20 cellular contexts compared by ENCODE assay signal in genomic region chr6:32954212-32954745, GRCh38. TPM values are rescaled to one million over a fixed set of nuclear protein-coding genes. Genes with fewer than 3 reads are reported as not detected.
DNase-seq lines count a peak whose midpoint lies in the region; ATAC-seq and TF ChIP-seq lines count a peak whose summit lies in the region.
"Had no signal": no experiment of that assay in that cellular context is flagged by ENCODE, and none has a peak within 500 bp of the region (broad histone marks: within the 10 kb centered on the region; RNA-seq: fewer than 3 reads in every experiment).

No MANE protein-coding gene starts in this region.

- no peaks in the 10 kb centered on the region for H3K36me3 Mint-ChIP-seq in activated T-cell treated with anti-CD3 and anti-CD28 coated beads, Interleukin-2, amount 50 U/mL, for 72 hours (ENCODE audit: insufficient read depth in 2 of 2)
- peaks cover 2% of the 10 kb centered on the region for H3K36me3 Mint-ChIP-seq in activated T-cell treated with anti-CD3 and anti-CD28 coated beads, Interleukin-2, amount 50 U/mL, for 4 hours (ENCODE audit: insufficient read depth)
- peaks cover 31% of the 10 kb centered on the region for H3K36me3 Mint-ChIP-seq in activated B cell treated with CpG ODN at 0.5 μM for 24 hours (ENCODE audit: low read depth)
- peaks cover 34 to 37% of the 10 kb centered on the region in 2 donors for H3K36me3 Mint-ChIP-seq in stimulated activated naive B cell treated with anti-CD40 and anti-IgM and Interleukin-4, amounts not matched to agents 10 μg/mL and 1 μg/mL and 100 μg/mL, for 72 hours
- H3K36me3 Mint-ChIP-seq: mesothelial cell of epicardium, neural progenitor cell had no signal

- ATAC-seq in activated T-cell treated with anti-CD3 and anti-CD28 coated beads, Interleukin-2, amount 50 U/mL, for 72 hours (replicated peaks in 1 of 2) = no peak
- ATAC-seq in activated T-cell treated with anti-CD3 and anti-CD28 coated beads, Interleukin-2, amount 50 U/mL, for 4 hours = no peak
- ATAC-seq in activated B cell treated with CpG ODN at 0.5 μM for 24 hours (ENCODE audit: low read depth) = no peak
- no peak for ATAC-seq in stimulated activated naive B cell treated with anti-CD40 and anti-IgM and Interleukin-4, amounts not matched to agents 10 μg/mL and 1 μg/mL and 100 μg/mL, for 72 hours (replicated peaks)
- ATAC-seq: activated CD4-positive, CD25-positive, alpha-beta regulatory T cell treated with anti-CD3 and anti-CD28 coated beads, Interleukin-2, amount 50 U/mL, for 24 hours; esophagus mucosa; left cardiac atrium had no signal

- H3K4me1 Mint-ChIP-seq in activated T-cell treated with anti-CD3 and anti-CD28 coated beads, Interleukin-2, amount 50 U/mL, for 72 hours (ENCODE audit: low read depth) = peaks cover 53% of the 10 kb centered on the region
- peaks cover 57% of the 10 kb centered on the region for H3K4me1 Mint-ChIP-seq in activated T-cell treated with anti-CD3 and anti-CD28 coated beads, Interleukin-2, amount 50 U/mL, for 4 hours (ENCODE audit: low read depth)
- H3K4me1 Mint-ChIP-seq in activated B cell treated with CpG ODN at 0.5 μM for 24 hours = peaks cover 73% of the 10 kb centered on the region
- peaks cover 53 to 65% of the 10 kb centered on the region in 2 donors for H3K4me1 Mint-ChIP-seq in stimulated activated naive B cell treated with anti-CD40 and anti-IgM and Interleukin-4, amounts not matched to agents 10 μg/mL and 1 μg/mL and 100 μg/mL, for 72 hours
- H3K4me1 Mint-ChIP-seq: mesothelial cell of epicardium had no signal

- H3K27ac Mint-ChIP-seq in activated T-cell treated with anti-CD3 and anti-CD28 coated beads, Interleukin-2, amount 50 U/mL, for 72 hours = no peak overlapping the region
- H3K27ac Mint-ChIP-seq in activated B cell treated with CpG ODN at 0.5 μM for 24 hours = peak overlapping the region; percentile 97
- peak overlapping the region; percentile 99 for H3K27ac Mint-ChIP-seq in stimulated activated naive B cell treated with anti-CD40 and anti-IgM and Interleukin-4, amounts not matched to agents 10 μg/mL and 1 μg/mL and 100 μg/mL, for 72 hours
- H3K27ac Mint-ChIP-seq: activated T-helper 1 cell treated with anti-CD3 and anti-CD28 coated beads, Interleukin-12 subunit alpha, Interleukin-12 subunit beta, Interleukin-2, Interleukin-4 antibody, amounts not matched to agents 30 ng/mL and 10 ng/mL and 1 ng/mL, durations not matched to agents 14 hours and 24 hours and 36 hours; mesothelial cell of epicardium; neural progenitor cell had no signal

- peak overlapping the region; percentile 17 to 23 for H3K4me3 Mint-ChIP-seq in activated T-cell treated with anti-CD3 and anti-CD28 coated beads, Interleukin-2, amount 50 U/mL, for 72 hours
- H3K4me3 Mint-ChIP-seq in activated T-cell treated with anti-CD3 and anti-CD28 coated beads, Interleukin-2, amount 50 U/mL, for 4 hours = no peak overlapping the region
- peak overlapping the region; percentile 28 for H3K4me3 Mint-ChIP-seq in activated B cell treated with CpG ODN at 0.5 μM for 24 hours
- peak overlapping the region; percentile 99 for H3K4me3 Mint-ChIP-seq in stimulated activated naive B cell treated with anti-CD40 and anti-IgM and Interleukin-4, amounts not matched to agents 10 μg/mL and 1 μg/mL and 100 μg/mL, for 72 hours
- H3K4me3 Mint-ChIP-seq: activated T-helper 1 cell treated with anti-CD3 and anti-CD28 coated beads, Interleukin-12 subunit alpha, Interleukin-12 subunit beta, Interleukin-2, Interleukin-4 antibody, amounts not matched to agents 30 ng/mL and 10 ng/mL and 1 ng/mL, durations not matched to agents 14 hours and 24 hours and 36 hours; mesothelial cell of epicardium had no signal

- intact Hi-C loops in activated B cell treated with CpG ODN at 0.5 μM for 24 hours (cut with micrococcal nuclease) = no loop called here

- no peaks in the 10 kb centered on the region for H3K27me3 Mint-ChIP-seq in activated T-cell treated with anti-CD3 and anti-CD28 coated beads, Interleukin-2, amount 50 U/mL, for 72 hours (ENCODE audit: low read depth)
- H3K27me3 Mint-ChIP-seq in activated T-cell treated with anti-CD3 and anti-CD28 coated beads, Interleukin-2, amount 50 U/mL, for 4 hours (ENCODE audit: low read depth) = no peaks in the 10 kb centered on the region
- no peaks in the 10 kb centered on the region for H3K27me3 Mint-ChIP-seq in activated B cell treated with CpG ODN at 0.5 μM for 24 hours
- no peaks in the 10 kb centered on the region for H3K27me3 Mint-ChIP-seq in stimulated activated naive B cell treated with anti-CD40 and anti-IgM and Interleukin-4, amounts not matched to agents 10 μg/mL and 1 μg/mL and 100 μg/mL, for 72 hours

- POLR2A ChIA-PET in activated B cell treated with CpG ODN at 0.5 μM for 24 hours (lab: Charles Lee) = interaction anchor here (0.6 to 15.6 kb wide), 14 partner anchors 8 to 318 kb away, joined by 3 to 1101 read pairs (median 23); partner anchors contain the start of genes BRD2, HLA-DMB, HLA-DPB1 and PSMB8

- CTCF ChIA-PET in activated B cell treated with CpG ODN at 0.5 μM for 24 hours (lab: Charles Lee) = interaction anchor here (1.2 to 6.9 kb wide), 13 partner anchors 9 to 109 kb away, joined by 3 to 99 read pairs (median 40); partner anchors contain the start of genes BRD2 and HLA-DMB

- no peak for TF ChIP-seq CTCF in activated B cell treated with CpG ODN at 0.5 μM for 24 hours (IDR thresholded peaks at IDR 0.05)

- no peak for TF ChIP-seq POLR2A in erythroblast (IDR thresholded peaks at IDR 0.05; ENCODE audit: low read length)

- DNase-seq in activated T-cell treated with anti-CD3 and anti-CD28 coated beads, Interleukin-2, amount 50 U/mL, for 72 hours = no peak
- no peak for DNase-seq in activated T-cell treated with anti-CD3 and anti-CD28 coated beads, Interleukin-2, amount 50 U/mL, for 4 hours
- DNase-seq in activated B cell treated with CpG ODN at 0.5 μM for 24 hours = no peak
- no peak for DNase-seq in stimulated activated naive B cell treated with anti-CD40 and anti-IgM and Interleukin-4, amounts not matched to agents 10 μg/mL and 1 μg/mL and 100 μg/mL, for 72 hours
- no peak for DNase-seq in NCI-H446 (lab: John Stamatoyannopoulos, UW)
- DNase-seq in erythroblast (lab: John Stamatoyannopoulos, UW) = no peak
- DNase-seq: activated CD8-positive, alpha-beta memory T cell treated with anti-CD3 and anti-CD28 coated beads for 24 hours; left cardiac atrium; NCI-H226; stimulated activated CD4-positive, alpha-beta T cell treated with anti-CD3 and anti-CD28 coated beads, Interleukin-2, amount 100 ng/mL, for 48 hours; T1000 had no signal

- H3K9me3 Mint-ChIP-seq in activated T-cell treated with anti-CD3 and anti-CD28 coated beads, Interleukin-2, amount 50 U/mL, for 72 hours = no peaks in the 10 kb centered on the region
- no peaks in the 10 kb centered on the region for H3K9me3 Mint-ChIP-seq in activated T-cell treated with anti-CD3 and anti-CD28 coated beads, Interleukin-2, amount 50 U/mL, for 4 hours
- H3K9me3 Mint-ChIP-seq in activated B cell treated with CpG ODN at 0.5 μM for 24 hours = no peaks in the 10 kb centered on the region
- H3K9me3 Mint-ChIP-seq in stimulated activated naive B cell treated with anti-CD40 and anti-IgM and Interleukin-4, amounts not matched to agents 10 μg/mL and 1 μg/mL and 100 μg/mL, for 72 hours = peaks cover 0 to 5% of the 10 kb centered on the region in 2 donors
- H3K9me3 Mint-ChIP-seq: activated T-helper 1 cell treated with anti-CD3 and anti-CD28 coated beads, Interleukin-12 subunit alpha, Interleukin-12 subunit beta, Interleukin-2, Interleukin-4 antibody, amounts not matched to agents 30 ng/mL and 10 ng/mL and 1 ng/mL, durations not matched to agents 14 hours and 24 hours and 36 hours; mesothelial cell of epicardium; neural progenitor cell had no signal

RNA-seq across cellular contexts. Expression of gene HLA-DMA, which starts 1.4 kb away (rescaled TPM):
- total RNA-seq in activated T-cell treated with anti-CD3 and anti-CD28 coated beads, Interleukin-2, amount 50 U/mL, for 72 hours = 10 to 100 TPM; 19.4 to 20.2 TPM
- 1 to 10 TPM; 4.3 to 6.4 (median 5.5) TPM for total RNA-seq in activated T-cell treated with anti-CD3 and anti-CD28 coated beads, Interleukin-2, amount 50 U/mL, for 4 hours
- 371 and 387 TPM in 2 replicates for total RNA-seq in activated B cell treated with CpG ODN at 0.5 μM for 24 hours

RNA-seq across cellular contexts. Expression of gene HLA-DMB, which starts 13.5 kb away (rescaled TPM):
- 1 to 10 TPM; 3.4 to 3.6 TPM for total RNA-seq in activated T-cell treated with anti-CD3 and anti-CD28 coated beads, Interleukin-2, amount 50 U/mL, for 72 hours
- total RNA-seq in activated T-cell treated with anti-CD3 and anti-CD28 coated beads, Interleukin-2, amount 50 U/mL, for 4 hours = 1 to 10 TPM in 2 of 3 donors, under 1 TPM in 1; 0.46 to 1.6 (median 1.4) TPM
- total RNA-seq in activated B cell treated with CpG ODN at 0.5 μM for 24 hours = 341 and 365 TPM in 2 replicates
- total RNA-seq: A172, mesothelial cell of epicardium had no signal

RNA-seq across cellular contexts. Expression of gene BRD2, which starts 14.1 kb away (rescaled TPM):
- 100 to 1,000 TPM; 238 to 291 TPM for total RNA-seq in activated T-cell treated with anti-CD3 and anti-CD28 coated beads, Interleukin-2, amount 50 U/mL, for 72 hours
- total RNA-seq in activated T-cell treated with anti-CD3 and anti-CD28 coated beads, Interleukin-2, amount 50 U/mL, for 4 hours = 100 to 1,000 TPM; 338 to 358 (median 348) TPM
- 347 and 370 TPM in 2 replicates for total RNA-seq in activated B cell treated with CpG ODN at 0.5 μM for 24 hours

RNA-seq across cellular contexts. Expression of gene HLA-DOA, which starts 55.1 kb away (rescaled TPM):
- total RNA-seq in activated T-cell treated with anti-CD3 and anti-CD28 coated beads, Interleukin-2, amount 50 U/mL, for 72 hours = 1 to 10 TPM; 3.1 to 3.9 TPM
- 1 to 10 TPM; 2.0 to 2.1 (median 2.1) TPM for total RNA-seq in activated T-cell treated with anti-CD3 and anti-CD28 coated beads, Interleukin-2, amount 50 U/mL, for 4 hours
- 153 and 167 TPM in 2 replicates for total RNA-seq in activated B cell treated with CpG ODN at 0.5 μM for 24 hours
- total RNA-seq: A172, M059J, pulmonary artery endothelial cell, RPMI7951 had no signal

Comparison
In these comparisons a context has a peak if more than half of its experiments do, and no peak if none do; other contexts are left out.
1. RNA of gene HLA-DMA, which starts 1.4 kb away (total RNA-seq): 371 to 387 TPM in activated B cell treated with CpG ODN at 0.5 μM for 24 hours; 19.4 to 20.2 TPM in activated T-cell treated with anti-CD3 and anti-CD28 coated beads, Interleukin-2, amount 50 U/mL, for 72 hours and 4.3 to 6.4 TPM in activated T-cell treated with anti-CD3 and anti-CD28 coated beads, Interleukin-2, amount 50 U/mL, for 4 hours; every median in the first group is over 10 times any median in the second.
2. RNA of gene HLA-DMB, which starts 13.5 kb away (total RNA-seq): 341 to 365 TPM in activated B cell treated with CpG ODN at 0.5 μM for 24 hours; 3.4 to 3.6 TPM in activated T-cell treated with anti-CD3 and anti-CD28 coated beads, Interleukin-2, amount 50 U/mL, for 72 hours and 0.46 to 1.6 TPM in activated T-cell treated with anti-CD3 and anti-CD28 coated beads, Interleukin-2, amount 50 U/mL, for 4 hours; every median in the first group is over 10 times any median in the second.